In genomic region chr1:45521413-45522323, GRCh38 we compare ENCODE assay signal across 8 cellular contexts. TPM values are rescaled to one million over a fixed set of nuclear protein-coding genes. Genes with fewer than 3 reads are reported as not detected.
DNase-seq lines count a peak whose midpoint lies in the region; ATAC-seq and TF ChIP-seq lines count a peak whose summit lies in the region.

TSS of gene PRDX1 (minus strand) at chr1:45521884. CDS start at chr1:45519043, 2,841 bp downstream.

- POLR2A ChIA-PET in OCI-LY7 (lab: Charles Lee): interaction anchor here (0.5 to 4.3 kb wide), 23 partner anchors 8 to 791 kb away, joined by 3 to 41 read pairs (median 4); partner anchors contain the start of genes AKR1A1, CCDC163, MMACHC and MUTYH

- intact Hi-C loops in OCI-LY7 (cut with micrococcal nuclease; ENCODE audit: unreplicated experiment): loop anchor here (1.0 to 10.0 kb wide), 4 partner anchors 21 to 163 kb away; partner anchors contain the start of genes AKR1A1, CCDC163, GPBP1L1 and MMACHC
- intact Hi-C loops in mucosa of descending colon (cut with DNase I, micrococcal nuclease): no loop called here

- H3K4me3 ChIP-seq in HUES64 (ENCODE audit: low read length): peak within 1 kb of the TSS; percentile 95
- H3K4me3 ChIP-seq in OCI-LY7 (ENCODE audit: low read depth, low read length, poor library complexity, severe bottlenecking): peak within 1 kb of the TSS; percentile 99
- peak within 1 kb of the TSS; percentile 98 for H3K4me3 ChIP-seq in epithelial cell of esophagus (ENCODE audit: low read length)
- H3K4me3 ChIP-seq in mucosa of descending colon: peak within 1 kb of the TSS; percentile 77

- TF ChIP-seq CTCF in OCI-LY7 (conservative IDR thresholded peaks at IDR 0.05; ENCODE audit: low read length) (peak; percentile 30; the same call in 1 of the 2 replicates), epithelial cell of esophagus (IDR thresholded peaks at IDR 0.05; ENCODE audit: insufficient read depth, low read depth, low read length, missing control alignments) (peak; percentile 26), mucosa of descending colon (IDR thresholded peaks at IDR 0.05) (no peak)

- H3K36me3 ChIP-seq in HUES64 (ENCODE audit: insufficient read depth, low read length): peaks cover 26% of the 10 kb centered on the region
- H3K36me3 ChIP-seq in OCI-LY7 (ENCODE audit: insufficient read depth, low read length): peaks cover 48% of the 10 kb centered on the region
- H3K36me3 ChIP-seq in mucosa of descending colon (ENCODE audit: low read depth): no peaks in the 10 kb centered on the region

- H3K79me2 ChIP-seq in OCI-LY7 (ENCODE audit: insufficient read depth, low read depth, low read length): peaks cover 59% of the 10 kb centered on the region

- ATAC-seq in GM21447 (IDR thresholded peaks at IDR 0.05; ENCODE audit: unreplicated experiment) (peak; percentile 83), mucosa of descending colon (peak; percentile 96)

- peak; percentile 96 for DNase-seq in D341Med (ENCODE audit: low spot score)
- DNase-seq in OCI-LY7 (ENCODE audit: low spot score): peak; percentile 95
- DNase-seq in activated T-cell treated with anti-CD3 and anti-CD28 coated beads for 24 hours (ENCODE audit: low read depth): peak; percentile 96
- DNase-seq in epithelial cell of esophagus (ENCODE audit: low read depth): peak; percentile 94
- peak; percentile 95 to 98 (median 96) for DNase-seq in mucosa of descending colon
- DNase-seq in stimulated activated CD8-positive, alpha-beta memory T cell treated with anti-CD3 and anti-CD28 coated beads, Interleukin-4, amount 100 ng/mL, for 24 hours (ENCODE audit: low read depth): peak; percentile 92

- BruUV-seq in OCI-LY7 (replicated peaks; lab: Mats Ljungman, UMichigan): TSS peak; percentile 69

- H3K27me3 ChIP-seq in HUES64 (ENCODE audit: insufficient read depth, low read length): no peaks in the 10 kb centered on the region

- H3K9me3 ChIP-seq in HUES64 (ENCODE audit: insufficient read depth, low read depth, low read length): no peaks in the 10 kb centered on the region
- H3K9me3 ChIP-seq in OCI-LY7 (ENCODE audit: low read length): no peaks in the 10 kb centered on the region
- H3K9me3 ChIP-seq in mucosa of descending colon: no peaks in the 10 kb centered on the region

- H2AFZ ChIP-seq in OCI-LY7 (ENCODE audit: low read length): peak within 1 kb of the TSS; percentile 81

- H3K9me2 ChIP-seq in OCI-LY7 (ENCODE audit: insufficient read depth, low read length): no peaks in the 10 kb centered on the region

- H3K9ac ChIP-seq in HUES64 (ENCODE audit: low read depth, low read length): peak within 1 kb of the TSS; percentile 94

- H3K4me1 ChIP-seq in HUES64 (ENCODE audit: insufficient read depth, low read length) (peaks cover 30% of the 10 kb centered on the region), OCI-LY7 (ENCODE audit: insufficient read depth, low read length, poor library complexity, severe bottlenecking) (peaks cover 43% of the 10 kb centered on the region), mucosa of descending colon (ENCODE audit: low read depth) (peaks cover 21% of the 10 kb centered on the region)

- 1% methylated on average over 72 of the region's 72 CpGs for WGBS in HUES64

- H3K4me2 ChIP-seq in OCI-LY7 (ENCODE audit: low read length): peak within 1 kb of the TSS; percentile 85

- H4K20me1 ChIP-seq in OCI-LY7 (ENCODE audit: insufficient read depth, low read length): peaks cover 23% of the 10 kb centered on the region; the same call in 1 of the 2 replicates

- CTCF ChIA-PET in OCI-LY7 (lab: Charles Lee; ENCODE audit: unreplicated experiment): interaction anchor here (1.1 kb wide), 2 partner anchors 15 to 194 kb away, joined by 3 read pairs; no protein-coding TSS in a partner anchor

- H3K27ac ChIP-seq in HUES64 (ENCODE audit: low read depth, low read length) (peak within 1 kb of the TSS; percentile 93), OCI-LY7 (ENCODE audit: low read depth, low read length, poor library complexity, severe bottlenecking) (peak within 1 kb of the TSS; percentile 90)

RNA-seq across cellular contexts. Expression of gene PRDX1, which starts in this region (rescaled TPM):
- 869 TPM for polyA plus RNA-seq in HUES64 (2013, experiment 1 of 2)
- 854 TPM for polyA plus RNA-seq in HUES64 (2013, experiment 2 of 2)
- 725 and 814 TPM in 2 replicates for total RNA-seq in OCI-LY7 (2014; rRNA removed; shearing (Covaris generic))
- total RNA-seq in OCI-LY7 (2022) (851 and 938 TPM in 2 replicates), mucosa of descending colon (100 to 1,000 TPM; 248 to 306 (median 295) TPM)

Comparison
In these comparisons a context has a peak if more than half of its experiments do, and no peak if none do; other contexts are left out.
1. Peak in every context shown above with its lines: DNase-seq, ATAC-seq, H3K4me3 ChIP-seq and H3K27ac ChIP-seq.